17 cellular contexts compared by ENCODE assay signal in genomic region chr11:75432911-75433321, GRCh38. TPM values are rescaled to one million over a fixed set of nuclear protein-coding genes. Genes with fewer than 3 reads are reported as not detected.
DNase-seq lines count a peak whose midpoint lies in the region; ATAC-seq, FAIRE-seq and TF ChIP-seq lines count a peak whose summit lies in the region.
"Had no signal": no experiment of that assay in that cellular context is flagged by ENCODE, and none has a peak within 500 bp of the region (broad histone marks: within the 10 kb centered on the region; RNA-seq: fewer than 3 reads in every experiment).

Gene KLHL35, minus strand, starts transcription at chr11:75433203. Its CDS starts 2,574 bp downstream, at chr11:75430629.

- peaks cover 60% of the 10 kb centered on the region for H3K27me3 ChIP-seq in HUES48 (ENCODE audit: control insufficient read depth, insufficient read depth, low read length)
- peaks cover 4 to 22% of the 10 kb centered on the region in 2 experiments; a peak in 4 of 5 replicates for H3K27me3 ChIP-seq in K562 (ENCODE audit: control insufficient read depth in 2 of 2, insufficient read depth in 2 of 2, low read length in 2 of 2)
- H3K27me3 ChIP-seq in brain microvascular endothelial cell (replicated peaks): peaks cover 30% of the 10 kb centered on the region
- H3K27me3 ChIP-seq in Karpas-422 (ENCODE audit: low read length): no peaks in the 10 kb centered on the region
- H3K27me3 ChIP-seq: body of pancreas, vagina had no signal

- intact Hi-C loops in K562 (cut with micrococcal nuclease): no loop called here

- 11% methylated on average over 12 of the region's 14 CpGs for WGBS in K562 (ENCODE audit: insufficient coverage, low coverage, missing lambda C conversion rate)

- no peak for TF ChIP-seq EP300 in K562 (IDR thresholded peaks at IDR 0.05; ENCODE audit: low read length)

- ATAC-seq in K562 (peak; percentile 8; the same call in 1 of the 3 replicates), HG03565 (IDR thresholded peaks at IDR 0.05; ENCODE audit: unreplicated experiment) (no peak)
- ATAC-seq: activated CD4-positive, alpha-beta T cell treated with anti-CD3 and anti-CD28 coated beads for 36 hours; body of pancreas; gastroesophageal sphincter had no signal

- no peak for TF ChIP-seq POLR2A in K562 (conservative IDR thresholded peaks at IDR 0.05)

- H3K9me3 ChIP-seq in HUES48 (ENCODE audit: control insufficient read depth, insufficient read depth, low read length) (peaks cover 10% of the 10 kb centered on the region), K562 (replicated peaks; ENCODE audit: control insufficient read depth, insufficient read depth, low read depth, low read length) (no peaks in the 10 kb centered on the region), Karpas-422 (ENCODE audit: low read length) (no peaks in the 10 kb centered on the region)
- H3K9me3 ChIP-seq: vagina had no signal

- CTCF ChIA-PET in K562 (lab: Yijun Ruan, JAX; ENCODE audit: low intra/inter-chr PET ratio): no interaction called here

- H3K9ac ChIP-seq in HUES48 (ENCODE audit: low read depth, low read length) (no peak within 1 kb of the TSS), K562 (ENCODE audit: insufficient read depth in 1 of 2, low read depth in 2 of 2, low read length in 2 of 2) (peak within 1 kb of the TSS in 1 of 2 experiments; percentile 49; a peak in 2 of 4 replicates), Karpas-422 (ENCODE audit: low read length) (no peak within 1 kb of the TSS)
- H3K9ac ChIP-seq: parathyroid adenoma had no signal

- no peaks in the 10 kb centered on the region for H4K20me1 ChIP-seq in K562 (replicated peaks; ENCODE audit: control insufficient read depth, insufficient read depth, low read length)
- H4K20me1 ChIP-seq in Karpas-422 (ENCODE audit: insufficient read depth, low read depth, low read length): no peaks in the 10 kb centered on the region

- in situ Hi-C loops in K562 (cut with MboI): loop anchor here (25.0 kb wide), 1 partner anchor 429 kb away; no protein-coding TSS in a partner anchor
- in situ Hi-C loops in brain microvascular endothelial cell (cut with HindIII; ENCODE audit: low pct_ligation_motif_present, low sequenced_read_pairs): no loop called here

- H3K4me3 ChIP-seq in HUES48 (ENCODE audit: low read depth, low read length) (peak within 1 kb of the TSS; percentile 41; the same call in 1 of the 2 replicates), K562 (no peak within 1 kb of the TSS), brain microvascular endothelial cell (ENCODE audit: low read depth, low read length) (no peak within 1 kb of the TSS), Karpas-422 (ENCODE audit: low read length) (no peak within 1 kb of the TSS)
- H3K4me3 ChIP-seq: body of pancreas, gastroesophageal sphincter, vagina had no signal

- H3K4me2 ChIP-seq in K562 (ENCODE audit: insufficient read depth, low read length) (no peak within 1 kb of the TSS), Karpas-422 (ENCODE audit: low read depth, low read length, poor library complexity, severe bottlenecking) (no peak within 1 kb of the TSS)

- DNase-seq in Ammon's horn (ENCODE audit: low spot score) (peak; percentile 74), K562 (ENCODE audit: extremely low read depth in 1 of 4, low spot score in 3 of 4) (peak in 2 of 4 experiments; percentile 41 to 43), midbrain (lab: John Stamatoyannopoulos, UW) (peak; percentile 57), NCI-H2029 (lab: John Stamatoyannopoulos, UW) (no peak), brain microvascular endothelial cell (no peak), Karpas-422 (no peak)
- DNase-seq: activated CD4-positive, alpha-beta T cell treated with anti-CD3 and anti-CD28 coated beads for 36 hours; GOT3; T-helper 1 cell had no signal

- no TSS peak for BruUV-seq in K562 (replicated peaks; lab: Mats Ljungman, UMichigan)

- POLR2A ChIA-PET in K562 (lab: Yijun Ruan, JAX): interaction anchor here (0.5 to 1.3 kb wide), 3 partner anchors 29 to 34 kb away, joined by 3 to 6 read pairs (median 3); no protein-coding TSS in a partner anchor

- H3K79me2 ChIP-seq in K562 (ENCODE audit: control insufficient read depth, insufficient read depth, low read length) (no peaks in the 10 kb centered on the region), Karpas-422 (ENCODE audit: low read length) (no peaks in the 10 kb centered on the region)
- H3K79me2 ChIP-seq: parathyroid adenoma had no signal

- no peak for FAIRE-seq in K562 (lab: Jason Lieb, UNC)
- FAIRE-seq: GM12892, GM19239 had no signal

- no peak within 1 kb of the TSS for H2AFZ ChIP-seq in K562 (ENCODE audit: low read depth, low read length)
- H2AFZ ChIP-seq in Karpas-422 (ENCODE audit: low read length): no peak within 1 kb of the TSS
- H2AFZ ChIP-seq: parathyroid adenoma had no signal

- TF ChIP-seq RAD21 in K562 (CRISPR knock-in tag; conservative IDR thresholded peaks at IDR 0.05 in 1 of 2, IDR thresholded peaks at IDR 0.05 in 1 of 2): no peak

- no peaks in the 10 kb centered on the region for H3K9me2 ChIP-seq in Karpas-422 (replicated peaks; ENCODE audit: insufficient read depth, low read length)

- no peaks in the 10 kb centered on the region for H3K9me1 ChIP-seq in K562 (ENCODE audit: control insufficient read depth, insufficient read depth, low read length)

- H3K36me3 ChIP-seq in HUES48 (ENCODE audit: control insufficient read depth, insufficient read depth, low read length) (no peaks in the 10 kb centered on the region), K562 (ENCODE audit: control insufficient read depth, insufficient read depth, low read length) (no peaks in the 10 kb centered on the region), brain microvascular endothelial cell (replicated peaks) (no peaks in the 10 kb centered on the region), Karpas-422 (ENCODE audit: insufficient read depth, low read length) (peaks cover 6% of the 10 kb centered on the region; the same call in 1 of the 2 replicates)
- H3K36me3 ChIP-seq: vagina had no signal

- TF ChIP-seq CTCF in K562 (IDR thresholded peaks at IDR 0.05 in 2 of 3, conservative IDR thresholded peaks at IDR 0.05 in 1 of 3; ENCODE audit: insufficient read depth in 2 of 3, low read depth in 1 of 3, low read length in 3 of 3) (no peak), brain microvascular endothelial cell (IDR thresholded peaks at IDR 0.05; ENCODE audit: low read depth, low read length, missing control alignments) (no peak)

- no peak within 1 kb of the TSS for H3K27ac ChIP-seq in HUES48 (ENCODE audit: low read depth, low read length)
- H3K27ac ChIP-seq in K562 (ENCODE audit: extremely low read depth, low read depth, low read length): no peak within 1 kb of the TSS
- no peak within 1 kb of the TSS for H3K27ac ChIP-seq in brain microvascular endothelial cell
- H3K27ac ChIP-seq in Karpas-422 (ENCODE audit: low read length): no peak within 1 kb of the TSS
- H3K27ac ChIP-seq: body of pancreas, gastroesophageal sphincter, parathyroid adenoma, vagina had no signal

- H3K4me1 ChIP-seq in HUES48 (ENCODE audit: control insufficient read depth, insufficient read depth, low read length) (peaks cover 7% of the 10 kb centered on the region; the same call in 1 of the 2 replicates), K562 (replicated peaks in 1 of 2; ENCODE audit: control insufficient read depth in 2 of 2, insufficient read depth in 2 of 2, low read length in 2 of 2) (peaks cover 0 to 10% of the 10 kb centered on the region in 2 experiments; a peak in 4 of 5 replicates), Karpas-422 (ENCODE audit: low read length) (no peaks in the 10 kb centered on the region)
- H3K4me1 ChIP-seq: parathyroid adenoma had no signal

TF ChIP-seq in K562, 482 proteins besides CTCF, POLR2A, EP300 and RAD21:
- TF ChIP-seq HNRNPLL (IDR thresholded peaks at IDR 0.05; ENCODE audit: low read depth, low read length, poor library complexity, severe bottlenecking) (no peak), ZNF212 (CRISPR knock-in tag; IDR thresholded peaks at IDR 0.05) (no peak), POLR2G (IDR thresholded peaks at IDR 0.05; ENCODE audit: low read depth, low read length) (peak; percentile 37; the same call in 1 of the 2 replicates)

RNA-seq across cellular contexts. Expression of gene KLHL35, which starts in this region (rescaled TPM):
- not detected in 2 replicates for total RNA-seq in K562 (2011; cell fraction: chromatin; rRNA removed; ENCODE audit: low replicate concordance)
- total RNA-seq in K562 (2011; cell fraction: nucleolus; rRNA removed): not detected in 2 replicates
- total RNA-seq in K562 (2011; cell fraction: nucleoplasm; rRNA removed): not detected in 2 replicates
- total RNA-seq in K562 (2014; rRNA removed): not detected in 2 replicates
- total RNA-seq in K562 (2014; rRNA removed; fragmentation: Illumina TruSeq; extraction: Trizol): not detected in 2 replicates
- not detected in 2 replicates for total RNA-seq in K562 (2015; rRNA removed; fragmentation: Illumina TruSeq; extraction: Trizol)
- not detected in 2 replicates for total RNA-seq in K562 (2021)
- not detected in 2 replicates for polyA plus RNA-seq in K562 (2011; rRNA removed)
- not detected in 2 replicates for polyA plus RNA-seq in K562 (2011; cell fraction: cytosol; rRNA removed)
- not detected in 2 replicates for polyA plus RNA-seq in K562 (2011; cell fraction: nucleus; rRNA removed)
- 0.05 and 0.10 TPM in 2 replicates for polyA plus RNA-seq in K562 (2012)
- polyA plus RNA-seq in K562 (2014; fragmentation: Illumina TruSeq; extraction: Trizol): not detected in 2 replicates
- not detected for polyA plus RNA-seq in K562 (2014; fragmentation: Nextera tagmentation; extraction: Ambion mirVana)
- polyA plus RNA-seq in K562 (2014; rRNA removed): not detected in 2 replicates
- polyA minus RNA-seq in K562 (2011; rRNA and poly(A)+ RNA removed): not detected in 2 replicates
- 1.5 TPM in 1 of 2 replicates, not detected in the other for polyA minus RNA-seq in K562 (2011; cell fraction: cytosol; rRNA and poly(A)+ RNA removed)
- polyA minus RNA-seq in K562 (2011; cell fraction: nucleus; rRNA and poly(A)+ RNA removed): not detected in 2 replicates
- 1.3 and 8.5 TPM in 2 replicates for total RNA-seq in Karpas-422 (2014; rRNA removed; shearing (Covaris generic); ENCODE audit: low replicate concordance)
- total RNA-seq: vagina had no signal

Comparison
In these comparisons a context has a peak if more than half of its experiments do, and no peak if none do; other contexts are left out.
1. DNase-seq: peak in Ammon's horn (single experiment) and midbrain (single experiment); none in NCI-H2029 (single experiment), brain microvascular endothelial cell (single experiment) and Karpas-422 (single experiment).